8 cellular contexts compared by ENCODE assay signal in genomic region chr1:110746644-110747259, GRCh38.
DNase-seq lines count a peak whose midpoint lies in the region; ATAC-seq, FAIRE-seq and TF ChIP-seq lines count a peak whose summit lies in the region.

No MANE protein-coding gene starts in this region.

- no peak overlapping the region for H3K18ac ChIP-seq in H1 (ENCODE audit: extremely low read depth, low read length)
- no peak overlapping the region for H3K18ac ChIP-seq in neuronal stem cell (ENCODE audit: low read length)

- no peak for TF ChIP-seq POLR2A in H1 (IDR thresholded peaks at IDR 0.05; ENCODE audit: control extremely low read depth in 1 of 2, low read depth in 2 of 2, low read length in 2 of 2)

- no peaks in the 10 kb centered on the region; the same call in 1 of the 2 replicates for H3K23me2 ChIP-seq in H1 (ENCODE audit: low read depth, low read length)

- peak overlapping the region; percentile 45; the same call in 1 of the 2 replicates for H2BK5ac ChIP-seq in H1 (ENCODE audit: low read depth, low read length)
- H2BK5ac ChIP-seq in neuronal stem cell (ENCODE audit: low read length) = no peak overlapping the region

- TF ChIP-seq CTCF in H1 (IDR thresholded peaks at IDR 0.05; ENCODE audit: control extremely low read depth in 1 of 3, insufficient read depth in 1 of 3, low read depth in 1 of 3, low read length in 3 of 3) = no peak
- no peak for TF ChIP-seq CTCF in osteocyte (IDR thresholded peaks at IDR 0.05)

- H3K79me1 ChIP-seq in H1 (ENCODE audit: low read depth, low read length) (no peaks in the 10 kb centered on the region), neuronal stem cell (ENCODE audit: low read depth, low read length) (no peaks in the 10 kb centered on the region)

- H3K79me2 ChIP-seq in H1 (ENCODE audit: control insufficient read depth in 1 of 2, insufficient read depth in 2 of 2, low read length in 2 of 2) = no peaks in the 10 kb centered on the region

- H3K56ac ChIP-seq in H1 (replicated peaks; ENCODE audit: insufficient read length, low read depth, low read length) = no peak overlapping the region

- H3K9ac ChIP-seq in H1 (replicated peaks in 1 of 4; ENCODE audit: extremely low read depth in 1 of 4, low read depth in 3 of 4, low read length in 3 of 4) (no peak overlapping the region; a peak in 1 of 7 replicates), neuronal stem cell (ENCODE audit: low read depth, low read length, poor library complexity) (no peak overlapping the region)

- H3K23ac ChIP-seq in H1 (ENCODE audit: insufficient read length) = no peak overlapping the region
- no peak overlapping the region for H3K23ac ChIP-seq in neuronal stem cell (ENCODE audit: low read depth, low read length, poor library complexity)

- CTCF ChIA-PET in H1 (lab: Charles Lee; ENCODE audit: partially characterized antibody) = interaction anchor here (1.2 to 3.2 kb wide), 2 partner anchors 19 to 223 kb away, joined by 3 to 14 read pairs; no protein-coding TSS in a partner anchor

- FAIRE-seq in HTR-8/SVneo (lab: Jason Lieb, UNC) = no peak
- FAIRE-seq in H1 (lab: Jason Lieb, UNC) = peak; percentile 85

- no peaks in the 10 kb centered on the region for H3K27me3 Mint-ChIP-seq in osteocyte (ENCODE audit: unreplicated experiment)

- H3K14ac ChIP-seq in H1 (ENCODE audit: insufficient read length) (no peak overlapping the region), neuronal stem cell (ENCODE audit: low read length) (no peak overlapping the region)

- H2AK5ac ChIP-seq in H1 (ENCODE audit: low read depth, low read length) (no peak overlapping the region), neuronal stem cell (ENCODE audit: low read depth, low read length) (no peak overlapping the region)

- peak overlapping the region; percentile 78 for H2BK12ac ChIP-seq in H1 (ENCODE audit: low read depth, low read length)
- H2BK12ac ChIP-seq in neuronal stem cell (ENCODE audit: low read length) = no peak overlapping the region

- in situ Hi-C loops in ACHN (cut with HindIII; ENCODE audit: low pct_ligation_motif_present, low pct_unique_long_range_greater_than_20kb, low sequenced_read_pairs) = no loop called here

- H3K9me3 Mint-ChIP-seq in osteocyte (ENCODE audit: unreplicated experiment) = peaks cover 6% of the 10 kb centered on the region

- no peak overlapping the region; the same call in 1 of the 2 replicates for H2BK15ac ChIP-seq in H1 (ENCODE audit: low read length)
- no peak overlapping the region for H2BK15ac ChIP-seq in neuronal stem cell (ENCODE audit: low read length)

- H4K91ac ChIP-seq in H1 (replicated peaks; ENCODE audit: insufficient read length, low read length) (no peak overlapping the region), neuronal stem cell (ENCODE audit: low read depth, low read length, poor library complexity) (no peak overlapping the region)

- no peak for TF ChIP-seq EP300 in H1 (IDR thresholded peaks at IDR 0.05; ENCODE audit: borderline replicate concordance in 1 of 2, low read depth in 2 of 2, low read length in 2 of 2)

- peaks cover 0 to 1% (median 0%) of the 10 kb centered on the region in 4 experiments; a peak in 2 of 7 replicates for H3K27me3 ChIP-seq in H1 (replicated peaks in 1 of 4; ENCODE audit: control insufficient read depth in 3 of 4, extremely low read depth in 1 of 4, insufficient read depth in 3 of 4, low read length in 3 of 4)
- peaks cover 0 to 15% (median 0%) of the 10 kb centered on the region in 3 experiments for H3K27me3 ChIP-seq in neuronal stem cell (ENCODE audit: control insufficient read depth in 3 of 3, insufficient read depth in 3 of 3, low read depth in 1 of 3, low read length in 3 of 3)

- no peak overlapping the region for H3K27ac Mint-ChIP-seq in osteocyte (ENCODE audit: unreplicated experiment)

- peak overlapping the region in 1 of 2 experiments; percentile 41; a peak in 1 of 4 replicates for H3K4me2 ChIP-seq in H1 (ENCODE audit: insufficient read depth in 1 of 2, low read depth in 2 of 2, low read length in 2 of 2)
- H3K4me2 ChIP-seq in neuronal stem cell (ENCODE audit: insufficient read depth, low read length, poor library complexity, severe bottlenecking) = no peak overlapping the region

- H2BK120ac ChIP-seq in H1 (replicated peaks; ENCODE audit: low read depth, low read length) (no peak overlapping the region), neuronal stem cell (ENCODE audit: low read depth, low read length) (no peak overlapping the region)

- TF ChIP-seq RAD21 in H1 (IDR thresholded peaks at IDR 0.05 in 1 of 2, conservative IDR thresholded peaks at IDR 0.05 in 1 of 2; ENCODE audit: low read depth in 2 of 2, low read length in 2 of 2) = no peak

- POLR2A ChIA-PET in H1 (lab: Charles Lee; ENCODE audit: partially characterized antibody) = no interaction called here

- no peak overlapping the region for H3K27ac ChIP-seq in H1 (ENCODE audit: low read depth, low read length)
- no peak overlapping the region for H3K27ac ChIP-seq in neuronal stem cell (replicated peaks; ENCODE audit: low read length)

- H3K36me3 ChIP-seq in H1 (ENCODE audit: control insufficient read depth in 2 of 4, insufficient read depth in 4 of 4, low read length in 3 of 4) (no peaks in the 10 kb centered on the region), neuronal stem cell (replicated peaks in 1 of 2; ENCODE audit: control insufficient read depth in 2 of 2, insufficient read depth in 2 of 2, low read length in 2 of 2) (no peaks in the 10 kb centered on the region)

- H3K4ac ChIP-seq in H1 (replicated peaks; ENCODE audit: insufficient read length, low read depth, low read length) (no peak overlapping the region), neuronal stem cell (ENCODE audit: low read length) (no peak overlapping the region)

- H4K5ac ChIP-seq in H1 (ENCODE audit: insufficient read length, low read depth, low read length) = no peak overlapping the region

- H3K4me1 Mint-ChIP-seq in osteocyte (ENCODE audit: unreplicated experiment) = no peaks in the 10 kb centered on the region

- no peaks in the 10 kb centered on the region for H3K9me3 ChIP-seq in H1 (ENCODE audit: insufficient read depth in 2 of 2, low read depth in 1 of 2, low read length in 1 of 2)
- no peaks in the 10 kb centered on the region for H3K9me3 ChIP-seq in neuronal stem cell (replicated peaks in 1 of 2; ENCODE audit: control insufficient read depth in 2 of 2, insufficient read depth in 1 of 2, low read depth in 1 of 2, low read length in 2 of 2)

- H2AFZ ChIP-seq in H1 (ENCODE audit: low read length) = no peak overlapping the region
- H2AFZ ChIP-seq in neuronal stem cell (ENCODE audit: low read length) = no peak overlapping the region

- no peaks in the 10 kb centered on the region for H3K36me3 Mint-ChIP-seq in osteocyte (ENCODE audit: unreplicated experiment)

- no peak overlapping the region for H2BK20ac ChIP-seq in H1 (ENCODE audit: low read length)

- H3K4me3 Mint-ChIP-seq in osteocyte (ENCODE audit: unreplicated experiment) = no peak overlapping the region

- peak; percentile 48 for DNase-seq in ACHN
- DNase-seq in HTR-8/SVneo (ENCODE audit: insufficient read length, low spot score) = peak; percentile 27
- peak; percentile 62 for DNase-seq in activated CD4-positive, alpha-beta T cell treated with anti-CD3 and anti-CD28 coated beads for 48 hours
- DNase-seq in H1 (ENCODE audit: low read depth in 1 of 2, low spot score in 2 of 2) = peak; percentile 19 to 75
- peak; percentile 71 for DNase-seq in neuronal stem cell (ENCODE audit: low spot score)
- DNase-seq in osteocyte (ENCODE audit: extremely low spot score, unreplicated experiment) = no peak

- H4K8ac ChIP-seq in H1 (ENCODE audit: extremely low read depth, insufficient read depth, low read length) (no peak overlapping the region), neuronal stem cell (ENCODE audit: low read depth, low read length) (no peak overlapping the region)

- peaks cover 0 to 17% (median 9%) of the 10 kb centered on the region in 4 experiments; a peak in 5 of 7 replicates for H3K4me1 ChIP-seq in H1 (replicated peaks in 1 of 4; ENCODE audit: control insufficient read depth in 3 of 4, insufficient read depth in 4 of 4, low read length in 3 of 4)
- H3K4me1 ChIP-seq in neuronal stem cell (ENCODE audit: control insufficient read depth in 2 of 2, insufficient read depth in 1 of 2, low read depth in 1 of 2, low read length in 2 of 2) = peaks cover 0 to 6% of the 10 kb centered on the region in 2 donors

- H3K4me3 ChIP-seq in H1 (ENCODE audit: extremely low read depth in 1 of 4, insufficient read depth in 2 of 4, low read depth in 3 of 4, low read length in 4 of 4) = no peak overlapping the region
- no peak overlapping the region for H3K4me3 ChIP-seq in neuronal stem cell (ENCODE audit: low read length in 2 of 2)

- no peaks in the 10 kb centered on the region for H4K20me1 ChIP-seq in H1 (replicated peaks in 1 of 2; ENCODE audit: control insufficient read depth in 1 of 2, insufficient read depth in 2 of 2, low read length in 2 of 2)

- WGBS in H1 (ENCODE audit: extremely low coverage in 1 of 2, insufficient coverage in 1 of 2, insufficient read length in 1 of 2, insufficient replicate concordance in 2 of 2, low coverage in 1 of 2, low lambda C conversion rate in 2 of 2, missing lambda C conversion rate in 1 of 2), 2 experiments = 42% methylated on average over 10 of the region's 10 CpGs; no CpG with 5 or more reads in 1 of the 2 experiments
- no CpG with 5 or more reads among the region's 10 CpGs for WGBS in neuronal stem cell (ENCODE audit: extremely low coverage in 2 of 2, insufficient read length in 2 of 2, insufficient replicate concordance in 1 of 2), 2 donors

- ATAC-seq in HG03095 (IDR thresholded peaks at IDR 0.05; ENCODE audit: unreplicated experiment) (no peak), GM19395 (IDR thresholded peaks at IDR 0.05; ENCODE audit: unreplicated experiment) (no peak)

TF ChIP-seq in H1, 55 proteins besides CTCF, POLR2A, EP300 and RAD21:
- TF ChIP-seq JUND (IDR thresholded peaks at IDR 0.05; ENCODE audit: low read length) = no peak
- TF ChIP-seq CTBP2 (IDR thresholded peaks at IDR 0.05; ENCODE audit: borderline replicate concordance, insufficient read depth, insufficient read length, low read length) = no peak
- no peak for TF ChIP-seq RNF2 (IDR thresholded peaks at IDR 0.05; ENCODE audit: borderline replicate concordance, low read depth, low read length, missing control alignments, poor library complexity, severe bottlenecking)
- peak; percentile 16; the same call in 1 of the 2 replicates for TF ChIP-seq CEBPB (IDR thresholded peaks at IDR 0.05; ENCODE audit: low read depth, low read length)
- TF ChIP-seq FOSL1 (IDR thresholded peaks at IDR 0.05; ENCODE audit: insufficient read depth, low read depth, low read length) = no peak
